Comparison of ENCODE assay signal across 14 cellular contexts in genomic region chr19:57566396-57567256, GRCh38. TPM values are rescaled to one million over a fixed set of nuclear protein-coding genes. Genes with fewer than 3 reads are reported as not detected.
DNase-seq lines count a peak whose midpoint lies in the region; ATAC-seq lines count a peak whose summit lies in the region.
"Had no signal": no experiment of that assay in that cellular context is flagged by ENCODE, and none has a peak within 500 bp of the region (broad histone marks: within the 10 kb centered on the region; RNA-seq: fewer than 3 reads in every experiment).

No MANE protein-coding gene starts in this region.

- in situ Hi-C loops in SK-MEL-5 (cut with HindIII; ENCODE audit: low pct_unique_long_range_greater_than_20kb, low sequenced_read_pairs) = no loop called here

- ATAC-seq in HG02973 (IDR thresholded peaks at IDR 0.05; ENCODE audit: unreplicated experiment) = no peak
- ATAC-seq: mucosa of descending colon had no signal

- DNase-seq in NCI-H1105 treated with DMSO at 0.1 percent for 48 hours (lab: John Stamatoyannopoulos, UW) = peak; percentile 7
- no peak for DNase-seq in NCI-H1105 (lab: John Stamatoyannopoulos, UW)
- DNase-seq in ELR (ENCODE audit: low read depth) = peak; percentile 77
- DNase-seq in SK-MEL-5 (ENCODE audit: low read depth, low spot score) = peak; percentile 10
- DNase-seq in fibroblast of peridontal ligament (ENCODE audit: extremely low read depth) = peak; percentile 40
- DNase-seq in anterior cingulate cortex (lab: John Stamatoyannopoulos, UW) = no peak
- DNase-seq in COLO829 (ENCODE audit: low spot score) = no peak
- DNase-seq: activated gamma-delta T cell, mucosa of descending colon, NCI-H526 treated with DMSO at 0.1 percent for 48 hours, SK-N-SH, testis had no signal

RNA-seq across cellular contexts. Expression of gene ZNF550, which starts 7.0 kb away (rescaled TPM):
- 6.1 and 7.1 TPM in 2 replicates for total RNA-seq in SK-MEL-5 (2014; rRNA removed; shearing (Covaris generic))
- 4.7 and 5.5 TPM in 2 replicates for polyA plus RNA-seq in SK-MEL-5 (2015; cell fraction: cytosol; rRNA removed)
- 18.8 and 20.8 TPM in 2 replicates for polyA plus RNA-seq in SK-MEL-5 (2015; cell fraction: nucleus; rRNA removed)

RNA-seq across cellular contexts. Expression of gene ZNF416, which starts 12.1 kb away (rescaled TPM):
- total RNA-seq in SK-MEL-5 (2014; rRNA removed; shearing (Covaris generic)) = 4.5 and 4.6 TPM in 2 replicates
- polyA plus RNA-seq in SK-MEL-5 (2015; cell fraction: cytosol; rRNA removed) = 1.7 and 2.1 TPM in 2 replicates
- 0.99 and 2.4 TPM in 2 replicates for polyA plus RNA-seq in SK-MEL-5 (2015; cell fraction: nucleus; rRNA removed)

RNA-seq across cellular contexts. Expression of gene ZIK1, which starts 17.3 kb away (rescaled TPM):
- total RNA-seq in SK-MEL-5 (2014; rRNA removed; shearing (Covaris generic)) = 1.7 and 2.3 TPM in 2 replicates
- polyA plus RNA-seq in SK-MEL-5 (2015; cell fraction: cytosol; rRNA removed) = 0.52 and 1.2 TPM in 2 replicates
- polyA plus RNA-seq in SK-MEL-5 (2015; cell fraction: nucleus; rRNA removed) = 1.7 and 2.4 TPM in 2 replicates
- total RNA-seq: G401 had no signal

RNA-seq across cellular contexts. Expression of gene ZNF530, which starts 33.1 kb away (rescaled TPM):
- total RNA-seq in SK-MEL-5 (2014; rRNA removed; shearing (Covaris generic)) = 3.8 and 6.5 TPM in 2 replicates
- 2.6 and 2.8 TPM in 2 replicates for polyA plus RNA-seq in SK-MEL-5 (2015; cell fraction: cytosol; rRNA removed)
- 7.9 and 8.1 TPM in 2 replicates for polyA plus RNA-seq in SK-MEL-5 (2015; cell fraction: nucleus; rRNA removed)

RNA-seq across cellular contexts. Expression of gene ZNF549, which starts 39.5 kb away (rescaled TPM):
- 6.6 and 7.6 TPM in 2 replicates for total RNA-seq in SK-MEL-5 (2014; rRNA removed; shearing (Covaris generic))
- polyA plus RNA-seq in SK-MEL-5 (2015; cell fraction: cytosol; rRNA removed) = 3.8 and 4.9 TPM in 2 replicates
- polyA plus RNA-seq in SK-MEL-5 (2015; cell fraction: nucleus; rRNA removed) = 7.9 TPM in 2 replicates

Comparison
In these comparisons a context has a peak if more than half of its experiments do, and no peak if none do; other contexts are left out.
1. DNase-seq: peak in NCI-H1105 treated with DMSO at 0.1 percent for 48 hours (single experiment), ELR (single experiment), SK-MEL-5 (single experiment) and fibroblast of peridontal ligament (single experiment); none in NCI-H1105 (single experiment), anterior cingulate cortex (0 of 58) and COLO829 (single experiment).